In genomic region chr16:54436342-54436741, GRCh38 we compare ENCODE assay signal across 24 cellular contexts.
"Had no signal": no experiment of that assay in that cellular context is flagged by ENCODE, and none has a peak within 500 bp of the region (broad histone marks: within the 10 kb centered on the region; RNA-seq: fewer than 3 reads in every experiment).

No MANE protein-coding gene starts in this region.

- H3K27ac ChIP-seq: colonic mucosa, epithelial cell of prostate, esophagus squamous epithelium, gastrocnemius medialis, heart right ventricle, lower lobe of right lung had no signal

- H3K4me1 ChIP-seq: colonic mucosa, gastrocnemius medialis, heart right ventricle, lower lobe of right lung had no signal

- ATAC-seq: effector memory CD8-positive, alpha-beta T cell; esophagus mucosa; gastrocnemius medialis; heart right ventricle; left colon; left lobe of liver; left ventricle myocardium superior; mucosa of descending colon had no signal

- DNase-seq: colonic mucosa; cortex of kidney; effector CD8-positive, alpha-beta T cell; effector memory CD8-positive, alpha-beta T cell; endodermal cell; erythroblast; esophagus squamous epithelium; foreskin fibroblast; foreskin melanocyte; gastrocnemius medialis; glutamatergic neuron; head of caudate nucleus; heart right ventricle; hippocampal formation; left colon; left ventricle myocardium superior; lower lobe of right lung; mesenchymal stem cell; mucosa of descending colon had no signal

- H3K36me3 Mint-ChIP-seq: mesothelial cell of epicardium had no signal

- H3K9me3 ChIP-seq: colonic mucosa, esophagus squamous epithelium, gastrocnemius medialis, lower lobe of right lung, mucosa of descending colon had no signal

- H3K4me3 ChIP-seq: colonic mucosa, esophagus squamous epithelium, gastrocnemius medialis, heart right ventricle, lower lobe of right lung, mucosa of descending colon had no signal

- H3K27me3 ChIP-seq: colonic mucosa had no signal

- H3K36me3 ChIP-seq: colonic mucosa, esophagus squamous epithelium, gastrocnemius medialis, heart right ventricle, lower lobe of right lung had no signal

- H3K4me3 Mint-ChIP-seq: dendritic cell treated with granulocyte-macrophage colony-stimulating factor and Interleukin-4, amounts not matched to agents 40 ng/mL and 50 ng/mL, for 4 days; effector memory CD8-positive, alpha-beta T cell; endodermal cell; mesothelial cell of epicardium had no signal

- H3K27ac Mint-ChIP-seq: dendritic cell treated with granulocyte-macrophage colony-stimulating factor and Interleukin-4, amounts not matched to agents 40 ng/mL and 50 ng/mL, for 4 days; effector memory CD8-positive, alpha-beta T cell; endodermal cell; mesothelial cell of epicardium had no signal
